13 cellular contexts compared by ENCODE assay signal in the genomic region with DNA sequence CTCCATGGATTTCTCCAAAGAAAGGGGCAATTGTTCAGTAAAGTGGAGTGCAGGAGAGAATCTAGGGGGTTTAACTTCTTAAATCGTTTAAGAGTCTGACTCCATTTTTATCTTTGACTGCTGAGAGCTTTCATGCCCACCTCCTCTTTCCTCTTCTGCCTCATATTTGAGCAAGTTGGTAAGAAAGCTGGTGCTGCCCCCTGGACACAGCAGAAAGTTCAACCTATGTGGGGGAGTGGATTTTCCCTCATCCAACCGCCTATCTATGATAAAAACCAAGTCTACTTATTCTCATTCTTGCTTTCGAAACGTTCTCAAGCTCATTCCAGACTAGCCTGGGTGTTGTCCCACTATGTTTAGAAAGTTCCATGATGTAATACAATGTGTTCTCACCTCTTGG. TPM values are rescaled to one million over a fixed set of nuclear protein-coding genes. Genes with fewer than 3 reads are reported as not detected.
DNase-seq lines count a peak whose midpoint lies in the region; TF ChIP-seq lines count a peak whose summit lies in the region.
"Had no signal": no experiment of that assay in that cellular context is flagged by ENCODE, and none has a peak within 500 bp of the region (broad histone marks: within the 10 kb centered on the region; RNA-seq: fewer than 3 reads in every experiment).

No MANE protein-coding gene starts in this region.

- DNase-seq in mammary epithelial cell (no peak), breast epithelium (ENCODE audit: low spot score in 2 of 2) (no peak), NAMALWA (ENCODE audit: low spot score) (peak; percentile 19), brain microvascular endothelial cell (no peak), smooth muscle cell (lab: John Stamatoyannopoulos, UW; ENCODE audit: unreplicated experiment) (no peak), LoVo (ENCODE audit: low spot score) (no peak), hippocampal formation (lab: John Stamatoyannopoulos, UW) (no peak), dedifferentiated amniotic fluid mesenchymal stem cell (ENCODE audit: extremely low spot score) (no peak)
- DNase-seq: MG63, NCI-H446, occipital lobe had no signal

- H3K36me3 ChIP-seq in mammary epithelial cell (ENCODE audit: insufficient read depth, low read length) (no peaks in the 10 kb centered on the region), breast epithelium (no peaks in the 10 kb centered on the region), brain microvascular endothelial cell (replicated peaks) (no peaks in the 10 kb centered on the region), smooth muscle cell (ENCODE audit: low read depth) (no peaks in the 10 kb centered on the region)
- H3K36me3 ChIP-seq: MG63 had no signal

- 97% methylated on average over 4 of the region's 4 CpGs for WGBS in mammary epithelial cell (ENCODE audit: low coverage, missing lambda C conversion rate)
- 89% methylated on average over 4 of the region's 4 CpGs for WGBS in smooth muscle cell (ENCODE audit: low lambda C conversion rate)

- H3K79me2 ChIP-seq in mammary epithelial cell (ENCODE audit: insufficient read depth, low read length), result no peaks in the 10 kb centered on the region
- no peaks in the 10 kb centered on the region for H3K79me2 ChIP-seq in smooth muscle cell (ENCODE audit: low read depth)

- H3K4me3 ChIP-seq in mammary epithelial cell (replicated peaks in 1 of 3; ENCODE audit: insufficient read depth in 1 of 3, low read depth in 2 of 3, low read length in 3 of 3) (no peak overlapping the region), breast epithelium (no peak overlapping the region), brain microvascular endothelial cell (ENCODE audit: low read depth, low read length) (no peak overlapping the region), smooth muscle cell (no peak overlapping the region)
- H3K4me3 ChIP-seq: MG63 had no signal

- H2AFZ ChIP-seq in mammary epithelial cell (ENCODE audit: low read depth, low read length), result peak overlapping the region; percentile 54
- H2AFZ ChIP-seq in smooth muscle cell (ENCODE audit: low read depth), result peak overlapping the region; percentile 9

- CTCF ChIA-PET in mammary epithelial cell (lab: Charles Lee; ENCODE audit: low non-redundant PET), result no interaction called here

- BruUV-seq in mammary epithelial cell (replicated peaks; lab: Mats Ljungman, UMichigan), result no TSS peak

- TF ChIP-seq POLR2A in breast epithelium (IDR thresholded peaks at IDR 0.05), result no peak

- in situ Hi-C loops in mammary epithelial cell (cut with MboI; ENCODE audit: low sequenced_read_pairs in 2 of 2) (no loop called here), brain microvascular endothelial cell (cut with HindIII; ENCODE audit: low pct_ligation_motif_present, low sequenced_read_pairs) (no loop called here)

- TF ChIP-seq CTCF in mammary epithelial cell (conservative IDR thresholded peaks at IDR 0.05 in 1 of 2, IDR thresholded peaks at IDR 0.05 in 1 of 2; ENCODE audit: extremely low read depth in 1 of 2, insufficient read depth in 1 of 2, low read depth in 1 of 2, low read length in 2 of 2), result no peak
- TF ChIP-seq CTCF in breast epithelium (IDR thresholded peaks at IDR 0.05), result no peak
- TF ChIP-seq CTCF in brain microvascular endothelial cell (IDR thresholded peaks at IDR 0.05; ENCODE audit: low read depth, low read length, missing control alignments), result peak; percentile 18
- no peak for TF ChIP-seq CTCF in smooth muscle cell (IDR thresholded peaks at IDR 0.05; ENCODE audit: borderline replicate concordance, insufficient read depth, poor library complexity, severe bottlenecking)

- no peak overlapping the region for H3K4me2 ChIP-seq in mammary epithelial cell (ENCODE audit: insufficient read depth, low read depth, low read length)
- H3K4me2 ChIP-seq in smooth muscle cell, result no peak overlapping the region

- H3K9ac ChIP-seq in mammary epithelial cell (ENCODE audit: insufficient read depth, low read length), result no peak overlapping the region
- no peak overlapping the region for H3K9ac ChIP-seq in smooth muscle cell (ENCODE audit: low read depth)

- H3K9me3 ChIP-seq in mammary epithelial cell (replicated peaks; ENCODE audit: insufficient read depth, low read length) (no peaks in the 10 kb centered on the region), breast epithelium (no peaks in the 10 kb centered on the region), smooth muscle cell (replicated peaks; ENCODE audit: low read depth) (no peaks in the 10 kb centered on the region)

- H3K27ac ChIP-seq in mammary epithelial cell (ENCODE audit: insufficient read depth, low read depth, low read length) (no peak overlapping the region), breast epithelium (no peak overlapping the region), brain microvascular endothelial cell (no peak overlapping the region), smooth muscle cell (ENCODE audit: low read depth) (no peak overlapping the region)

- dilution Hi-C loops in mammary epithelial cell (cut with HindIII; ENCODE audit: low sequenced_read_pairs), result no loop called here

- intact Hi-C loops in mammary epithelial cell (cut with micrococcal nuclease), result no loop called here
- intact Hi-C loops in breast epithelium (cut with DNase I; ENCODE audit: low total_unique reads), result no loop called here

- no peaks in the 10 kb centered on the region for H3K27me3 ChIP-seq in mammary epithelial cell (ENCODE audit: insufficient read depth, low read length)
- no peaks in the 10 kb centered on the region for H3K27me3 ChIP-seq in breast epithelium
- H3K27me3 ChIP-seq in brain microvascular endothelial cell (replicated peaks), result no peaks in the 10 kb centered on the region
- no peaks in the 10 kb centered on the region for H3K27me3 ChIP-seq in smooth muscle cell (ENCODE audit: low read depth)
- H3K27me3 ChIP-seq: MG63 had no signal

- H3K4me1 ChIP-seq in mammary epithelial cell (ENCODE audit: insufficient read depth, low read length) (peaks cover 27% of the 10 kb centered on the region), breast epithelium (peaks cover 0 to 5% of the 10 kb centered on the region in 2 donors), smooth muscle cell (ENCODE audit: low read depth) (no peaks in the 10 kb centered on the region)

- H3F3A ChIP-seq in smooth muscle cell (ENCODE audit: low read depth), result no peaks in the 10 kb centered on the region

- H4K20me1 ChIP-seq in mammary epithelial cell (ENCODE audit: insufficient read depth, low read length) (no peaks in the 10 kb centered on the region), smooth muscle cell (ENCODE audit: low read depth) (no peaks in the 10 kb centered on the region)

RNA-seq across cellular contexts. Expression of a gene that starts 26.0 kb away (rescaled TPM):
- not detected for total RNA-seq in mammary epithelial cell
- polyA plus RNA-seq in mammary epithelial cell, result not detected
- polyA minus RNA-seq in mammary epithelial cell, result not detected
- total RNA-seq in breast epithelium, result 1 to 10 TPM in 1 of 3 donors, not detected in 2; 1.6 TPM
- not detected in 2 replicates for total RNA-seq in smooth muscle cell
- not detected in 2 replicates for polyA plus RNA-seq in smooth muscle cell
- total RNA-seq: lower leg skin, occipital lobe, Right ventricle myocardium inferior had no signal
